1 cellular context compared by ENCODE assay signal in genomic region chr7:28908775-28909174, GRCh38.
TF ChIP-seq lines count a peak whose summit lies in the region.

No MANE protein-coding gene starts in this region.

TF ChIP-seq in H1, 55 proteins besides CTCF, POLR2A, EP300 and RAD21 (continued from another document):
- no peak for TF ChIP-seq USF2 (IDR thresholded peaks at IDR 0.05; ENCODE audit: low read length)
- TF ChIP-seq KDM4A (IDR thresholded peaks at IDR 0.05; ENCODE audit: low read depth, low read length, severe bottlenecking): no peak
- no peak for TF ChIP-seq POLR2AphosphoS5 (IDR thresholded peaks at IDR 0.05; ENCODE audit: low read depth, low read length)
- TF ChIP-seq CREB1 (IDR thresholded peaks at IDR 0.05): no peak
- no peak for TF ChIP-seq CHD2 (IDR thresholded peaks at IDR 0.05; ENCODE audit: low read length)
- no peak for TF ChIP-seq TAF7 (optimal IDR thresholded peaks at IDR 0.05; ENCODE audit: borderline replicate concordance, low read depth, low read length)
- no peak for TF ChIP-seq CTBP2 (IDR thresholded peaks at IDR 0.05; ENCODE audit: borderline replicate concordance, insufficient read depth, insufficient read length, low read length)
- no peak for TF ChIP-seq E2F6 (IDR thresholded peaks at IDR 0.05)
- no peak for TF ChIP-seq ZNF274 (IDR thresholded peaks at IDR 0.05; ENCODE audit: borderline replicate concordance, extremely low read depth, low read length)
- no peak for TF ChIP-seq EZH2 (IDR thresholded peaks at IDR 0.05; ENCODE audit: low read depth, low read length, severe bottlenecking)
- no peak for TF ChIP-seq CBX5 (IDR thresholded peaks at IDR 0.05; ENCODE audit: low read depth, low read length)
- no peak for TF ChIP-seq SIX5 (IDR thresholded peaks at IDR 0.05; ENCODE audit: low read depth, low read length)
